Comparison of ENCODE assay signal across 22 cellular contexts in genomic region chr10:2933519-2933918, GRCh38.
"Had no signal": no experiment of that assay in that cellular context is flagged by ENCODE, and none has a peak within 500 bp of the region (broad histone marks: within the 10 kb centered on the region; RNA-seq: fewer than 3 reads in every experiment).

No MANE protein-coding gene starts in this region.

- H3K27ac ChIP-seq: body of pancreas, cardiac muscle cell, left ventricle myocardium inferior, spleen, thoracic aorta, vagina had no signal

- DNase-seq: activated B cell treated with CpG ODN at 0.5 μM for 24 hours; activated CD4-positive, alpha-beta T cell treated with anti-CD3 and anti-CD28 coated beads for 36 hours; activated CD4-positive, alpha-beta T cell treated with anti-CD3 and anti-CD28 coated beads, Interleukin-2, amount 50 U/mL, for 4 hours; activated CD8-positive, alpha-beta memory T cell treated with anti-CD3 and anti-CD28 coated beads for 24 hours; activated CD8-positive, alpha-beta memory T cell treated with anti-CD3 and anti-CD28 coated beads, Interleukin-2, amount 50 U/mL, for 4 hours; activated naive CD4-positive, alpha-beta T cell; activated naive CD8-positive, alpha-beta T cell treated with anti-CD3 and anti-CD28 coated beads for 36 hours; activated T-cell treated with anti-CD3 and anti-CD28 coated beads, Interleukin-2, amount 50 U/mL, for 24 hours; body of pancreas; effector memory CD4-positive, alpha-beta T cell; left ventricle myocardium inferior; naive thymus-derived CD4-positive, alpha-beta T cell; spleen; stimulated activated CD4-positive, alpha-beta T cell treated with anti-CD3 and anti-CD28 coated beads, Interleukin-4, amount 100 ng/mL, for 1 hour; stimulated activated naive CD4-positive, alpha-beta T cell; T-helper 9 cell had no signal

- FAIRE-seq: endothelial cell of umbilical vein, frontal cortex had no signal

- ATAC-seq: activated CD4-positive, alpha-beta T cell treated with anti-CD3 and anti-CD28 coated beads for 36 hours; body of pancreas; esophagus mucosa; naive thymus-derived CD4-positive, alpha-beta T cell had no signal

- H3K4me3 ChIP-seq: body of pancreas, cardiac muscle cell, left ventricle myocardium inferior, spleen, thoracic aorta, vagina had no signal

- H3K27me3 ChIP-seq: body of pancreas, cardiac muscle cell, vagina had no signal

- H3K4me1 ChIP-seq: body of pancreas, left ventricle myocardium inferior, spleen, vagina had no signal

- H3K36me3 ChIP-seq: cardiac muscle cell, left ventricle myocardium inferior, spleen, thoracic aorta, vagina had no signal

- H3K9me3 ChIP-seq: body of pancreas, left ventricle myocardium inferior, spleen, thoracic aorta, vagina had no signal
